In the genomic region with DNA sequence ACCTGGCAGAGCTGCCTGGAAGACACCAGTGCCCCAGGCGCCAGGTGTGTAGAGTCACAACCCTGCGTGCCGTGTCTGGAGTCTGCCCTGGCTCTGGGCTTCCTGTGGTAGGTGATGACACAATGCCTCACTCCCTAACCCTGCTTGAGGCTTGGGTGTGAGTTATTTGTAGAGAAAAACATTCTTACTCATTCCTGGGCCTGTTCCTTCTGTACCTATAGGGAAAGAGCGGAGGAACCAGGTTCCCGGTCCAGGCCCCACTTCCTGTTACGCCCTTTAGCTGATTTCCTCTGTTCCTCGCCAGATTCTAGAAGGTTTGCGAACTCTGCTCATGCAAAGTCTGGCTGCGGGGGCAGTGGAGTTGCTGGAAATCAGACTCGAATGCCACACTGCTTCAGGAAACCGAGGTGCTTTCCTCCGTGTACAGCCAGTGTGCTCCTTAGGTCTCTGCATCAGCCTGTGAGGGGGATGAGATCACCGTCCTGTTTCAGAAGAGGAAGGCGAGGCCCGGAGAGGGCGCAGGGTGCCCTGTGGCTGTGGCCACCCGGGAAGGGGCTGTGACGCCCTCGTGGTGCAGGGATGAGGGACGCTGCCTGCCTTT, we compare ENCODE assay signal across 9 cellular contexts.
DNase-seq lines count a peak whose midpoint lies in the region; ATAC-seq and TF ChIP-seq lines count a peak whose summit lies in the region.
"Had no signal": no experiment of that assay in that cellular context is flagged by ENCODE, and none has a peak within 500 bp of the region (broad histone marks: within the 10 kb centered on the region; RNA-seq: fewer than 3 reads in every experiment).

No MANE protein-coding gene starts in this region.

- peak overlapping the region; percentile 75 for H2AFZ ChIP-seq in PC-3 (ENCODE audit: low read length)

- TF ChIP-seq CTCF in PC-3 (conservative IDR thresholded peaks at IDR 0.05; ENCODE audit: low read depth, low read length) (no peak), omental fat pad (IDR thresholded peaks at IDR 0.05) (no peak)

- BruUV-seq in PC-3 (replicated peaks; lab: Mats Ljungman, UMichigan) = no TSS peak

- H4K20me1 ChIP-seq in PC-3 (ENCODE audit: low read length) = no peaks in the 10 kb centered on the region

- no peaks in the 10 kb centered on the region for H3F3A ChIP-seq in PC-3 (ENCODE audit: low read length, unreplicated experiment)

- no peaks in the 10 kb centered on the region for H3K79me2 ChIP-seq in PC-3 (ENCODE audit: low read length)

- peak; percentile 14 for DNase-seq in GF-D8 (lab: John Stamatoyannopoulos, UW)
- peak; percentile 88 for DNase-seq in PC-3
- DNase-seq in activated naive CD4-positive, alpha-beta T cell (lab: John Stamatoyannopoulos, UW) = peak in 3 of 4 experiments; percentile 24 to 41 (median 26)
- DNase-seq in omental fat pad (ENCODE audit: low spot score) = no peak
- DNase-seq in HCEC 1CT = no peak
- no peak for DNase-seq in mesenteric fat pad (ENCODE audit: low spot score)
- no peak for DNase-seq in SK-N-DZ (ENCODE audit: low spot score)
- DNase-seq: DMS53 had no signal

- H3K4me1 ChIP-seq in PC-3 (ENCODE audit: insufficient read depth, low read length) = peaks cover 59% of the 10 kb centered on the region

- H3K9me2 ChIP-seq in PC-3 (replicated peaks; ENCODE audit: low read length) = no peaks in the 10 kb centered on the region

- H3K9ac ChIP-seq in PC-3 (ENCODE audit: low read length) = peak overlapping the region; percentile 70

- H3K4me3 ChIP-seq in PC-3 (ENCODE audit: low read length) = peak overlapping the region; percentile 26; the same call in 1 of the 2 replicates

- H3K27me3 ChIP-seq in PC-3 (ENCODE audit: low read length) = no peaks in the 10 kb centered on the region

- CTCF ChIA-PET in PC-3 (lab: Charles Lee) = interaction anchor here (1.0 kb wide), 1 partner anchor 37 kb away, joined by 3 read pairs; no protein-coding TSS in a partner anchor

- POLR2A ChIA-PET in PC-3 (lab: Charles Lee; ENCODE audit: unreplicated experiment) = interaction anchor here (0.6 kb wide), 1 partner anchor 478 kb away, joined by 3 read pairs; no protein-coding TSS in a partner anchor

- no peaks in the 10 kb centered on the region for H3K36me3 ChIP-seq in PC-3 (ENCODE audit: low read depth, low read length)

- peak overlapping the region; percentile 97 for H3K27ac ChIP-seq in PC-3 (ENCODE audit: low read length)

- ATAC-seq in PC-3 (peak; percentile 83), omental fat pad (ENCODE audit: low FRiP score) (peak; percentile 37), HG02588 (IDR thresholded peaks at IDR 0.05; ENCODE audit: unreplicated experiment) (no peak)

- peak overlapping the region; percentile 69 for H3K4me2 ChIP-seq in PC-3 (ENCODE audit: low read length)

- H3K9me3 ChIP-seq in PC-3 (ENCODE audit: low read length) = no peaks in the 10 kb centered on the region

- intact Hi-C loops in PC-3 (cut with micrococcal nuclease) = loop anchor here (2.0 kb wide), 1 partner anchor 68 kb away; a partner anchor contains a TSS

Comparison
In these comparisons a context has a peak if more than half of its experiments do, and no peak if none do; other contexts are left out.
1. DNase-seq: peak in GF-D8 (single experiment), PC-3 (single experiment) and activated naive CD4-positive, alpha-beta T cell (3 of 4); none in omental fat pad (single experiment), HCEC 1CT (single experiment), mesenteric fat pad (single experiment) and SK-N-DZ (single experiment).